ENCODE assay signal across 23 cellular contexts in the genomic region with DNA sequence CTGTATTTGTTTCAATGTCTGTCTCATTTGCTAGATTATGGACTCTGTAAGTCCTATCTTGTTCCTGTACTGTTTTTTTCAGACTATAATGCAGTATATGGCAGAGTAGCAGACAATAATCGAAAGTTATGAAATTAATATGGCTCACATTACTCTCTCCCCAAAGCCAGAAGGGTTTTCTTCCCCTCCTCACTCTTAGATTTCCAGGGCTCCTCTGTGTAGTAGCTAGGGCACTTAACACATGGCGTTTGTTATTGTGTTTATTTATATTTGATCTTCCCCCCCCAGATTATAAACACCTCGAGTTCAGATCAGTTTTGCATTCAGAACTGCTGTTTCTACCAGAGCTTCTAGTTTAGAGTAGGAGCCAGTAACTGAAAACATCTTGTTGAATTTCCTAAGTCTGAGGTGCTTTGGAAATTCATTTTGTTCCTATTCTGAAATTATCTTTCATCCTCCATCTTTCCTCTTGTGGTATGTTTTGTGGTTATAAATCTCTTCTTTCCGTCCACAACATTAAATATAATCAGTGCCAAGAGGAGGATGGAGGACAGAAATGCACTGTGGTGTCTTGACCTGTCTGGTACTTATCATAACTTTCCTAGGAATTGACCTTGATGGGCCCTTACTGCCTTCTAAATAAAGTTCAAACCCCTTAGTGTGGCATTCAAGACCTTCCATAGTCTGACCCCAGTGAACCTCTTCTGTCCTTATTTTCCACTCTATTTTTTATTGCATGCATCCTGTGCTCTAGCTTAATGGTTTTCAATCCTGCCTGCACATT.
A peak's percentile ranks its signal among the peaks of the same experiment; 100 is the strongest.
DNase-seq lines count a peak whose midpoint lies in the region; ATAC-seq lines count a peak whose summit lies in the region.
"Had no signal": no experiment of that assay in that cellular context is flagged by ENCODE, and none has a peak within 500 bp of the region (broad histone marks: within the 10 kb centered on the region; RNA-seq: fewer than 3 reads in every experiment).

No MANE protein-coding gene starts in this region.

- peaks cover 6% of the 10 kb centered on the region for H3K9me3 Mint-ChIP-seq in activated naive CD4-positive, alpha-beta T cell treated with anti-CD3 and anti-CD28 coated beads, Interleukin-2, amount 50 U/mL, for 24 hours

- H3K27ac Mint-ChIP-seq in activated naive CD4-positive, alpha-beta T cell treated with anti-CD3 and anti-CD28 coated beads, Interleukin-2, amount 50 U/mL, for 24 hours = peak overlapping the region; percentile 85

- no peaks in the 10 kb centered on the region for H3K27me3 Mint-ChIP-seq in activated naive CD4-positive, alpha-beta T cell treated with anti-CD3 and anti-CD28 coated beads, Interleukin-2, amount 50 U/mL, for 24 hours

- H3K36me3 Mint-ChIP-seq in activated naive CD4-positive, alpha-beta T cell treated with anti-CD3 and anti-CD28 coated beads, Interleukin-2, amount 50 U/mL, for 24 hours = peaks cover 25% of the 10 kb centered on the region

- H3K4me1 Mint-ChIP-seq in activated naive CD4-positive, alpha-beta T cell treated with anti-CD3 and anti-CD28 coated beads, Interleukin-2, amount 50 U/mL, for 24 hours = peaks cover 53% of the 10 kb centered on the region

- H3K4me3 Mint-ChIP-seq in activated naive CD4-positive, alpha-beta T cell treated with anti-CD3 and anti-CD28 coated beads, Interleukin-2, amount 50 U/mL, for 24 hours = no peak overlapping the region

- DNase-seq in activated naive CD4-positive, alpha-beta T cell treated with Interleukin-2 at 50 U/mL for 16 hours = no peak
- DNase-seq in OCI-M1 (lab: John Stamatoyannopoulos, UW) (peak; percentile 34), amniotic epithelial cell (ENCODE audit: low read depth) (peak; percentile 48), SKM-1 treated with dmso at 0.1 percent for 144 hours (lab: John Stamatoyannopoulos, UW; ENCODE audit: unreplicated experiment) (no peak), HPDE6-E6E7 (ENCODE audit: extremely low spot score) (no peak), GM03348 (ENCODE audit: low spot score) (no peak)
- DNase-seq: 8988T, AML-193, COR-L47, DMS 273 treated with DMSO at 0.1 percent for 48 hours, DMS79 treated with DMSO at 0.1 percent for 48 hours, H7, KG1, NCI-H1105, NCI-H146, NCI-H2029, NCI-H2227 treated with DMSO at 0.1 percent for 48 hours, NCI-H510A, NCI-H748 treated with DMSO at 0.1 percent for 48 hours, SIG-M5 had no signal

- ATAC-seq in GM19351 (IDR thresholded peaks at IDR 0.05; ENCODE audit: unreplicated experiment) = no peak
- ATAC-seq: Panc1 had no signal

Comparison
In these comparisons a context has a peak if more than half of its experiments do, and no peak if none do; other contexts are left out.
1. DNase-seq: peak in OCI-M1 (single experiment) and amniotic epithelial cell (single experiment); none in activated naive CD4-positive, alpha-beta T cell treated with Interleukin-2 at 50 U/mL for 16 hours (single experiment), SKM-1 treated with dmso at 0.1 percent for 144 hours (single experiment), HPDE6-E6E7 (single experiment) and GM03348 (single experiment).